In the genomic region with DNA sequence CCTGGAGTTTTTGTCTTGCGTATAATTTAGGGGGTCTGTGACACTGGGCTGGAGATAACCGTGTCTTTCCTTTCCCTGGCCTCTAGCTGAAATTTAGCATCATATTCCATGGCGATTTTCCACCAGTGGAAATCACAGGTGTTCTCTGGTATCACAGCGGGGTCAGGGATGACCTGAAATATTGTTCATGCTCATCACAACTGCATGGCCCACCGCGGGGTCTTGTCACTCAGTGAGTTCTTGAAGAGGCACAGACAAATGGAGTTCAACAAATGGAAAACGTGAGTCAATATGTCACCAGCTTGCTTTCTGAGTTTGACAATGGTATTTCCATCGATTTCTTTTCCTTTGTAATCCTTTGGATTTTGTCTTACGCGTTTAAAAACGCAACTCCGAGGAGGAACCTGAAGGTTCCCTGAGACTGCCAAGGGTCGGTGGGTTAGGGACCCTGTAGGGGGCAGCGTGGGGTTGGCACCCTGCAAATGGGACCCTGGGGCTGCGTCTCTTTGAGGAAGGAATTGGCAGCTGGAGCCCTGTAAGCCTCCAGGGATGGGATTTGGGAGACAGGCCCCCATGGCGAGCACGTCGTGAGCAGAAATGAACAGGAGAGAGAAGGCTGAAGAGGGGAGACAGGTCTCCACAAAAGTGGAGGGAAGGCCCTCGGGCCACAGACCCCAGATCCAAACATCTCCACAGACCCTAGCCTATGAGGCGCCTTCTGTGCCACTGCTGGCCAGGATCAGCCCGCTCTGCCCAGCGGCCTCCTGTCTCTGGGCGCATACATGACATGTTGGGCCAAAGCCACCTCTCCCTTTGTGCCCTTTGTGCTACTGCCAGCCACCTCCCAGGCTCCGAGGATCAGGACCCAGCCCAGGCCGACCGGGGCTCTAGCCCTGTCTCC, we compare ENCODE assay signal across 13 cellular contexts. TPM values are rescaled to one million over a fixed set of nuclear protein-coding genes. Genes with fewer than 3 reads are reported as not detected.
A peak's percentile ranks its signal among the peaks of the same experiment; 100 is the strongest.
DNase-seq lines count a peak whose midpoint lies in the region; ATAC-seq, FAIRE-seq and TF ChIP-seq lines count a peak whose summit lies in the region.
"Had no signal": no experiment of that assay in that cellular context is flagged by ENCODE, and none has a peak within 500 bp of the region (broad histone marks: within the 10 kb centered on the region; RNA-seq: fewer than 3 reads in every experiment).

No MANE protein-coding gene starts in this region.

- no peak overlapping the region for H3K4ac ChIP-seq in H1 (replicated peaks; ENCODE audit: insufficient read length, low read depth, low read length)

- peak; percentile 59 to 67 for TF ChIP-seq RAD21 in H1 (IDR thresholded peaks at IDR 0.05 in 1 of 2, conservative IDR thresholded peaks at IDR 0.05 in 1 of 2; ENCODE audit: low read depth in 2 of 2, low read length in 2 of 2)

- no peak overlapping the region for H2BK15ac ChIP-seq in H1 (ENCODE audit: low read length)

- H3K4me2 ChIP-seq in H1 (ENCODE audit: insufficient read depth in 1 of 2, low read depth in 2 of 2, low read length in 2 of 2): no peak overlapping the region

- H3K36me3 Mint-ChIP-seq in activated naive CD4-positive, alpha-beta T cell treated with anti-CD3 and anti-CD28 coated beads for 36 hours (ENCODE audit: low read depth): peaks cover 63% of the 10 kb centered on the region

- peaks cover 86% of the 10 kb centered on the region for H3K4me1 Mint-ChIP-seq in activated naive CD4-positive, alpha-beta T cell treated with anti-CD3 and anti-CD28 coated beads for 36 hours (ENCODE audit: low read depth)
- H3K4me1 Mint-ChIP-seq in stimulated activated naive CD8-positive, alpha-beta T cell treated with anti-CD3 and anti-CD28 coated beads, Interleukin-15, amount 100 ng/mL, for 72 hours: peaks cover 75% of the 10 kb centered on the region

- H3K4me3 ChIP-seq in Peyer's patch (peak overlapping the region; percentile 26 to 41 (median 38)), H1 (ENCODE audit: extremely low read depth in 1 of 4, insufficient read depth in 2 of 4, low read depth in 3 of 4, low read length in 4 of 4) (no peak overlapping the region)
- H3K4me3 ChIP-seq: pancreas had no signal

- no peaks in the 10 kb centered on the region for H4K20me1 ChIP-seq in H1 (replicated peaks in 1 of 2; ENCODE audit: control insufficient read depth in 1 of 2, insufficient read depth in 2 of 2, low read length in 2 of 2)

- H3K27me3 ChIP-seq in Peyer's patch (no peaks in the 10 kb centered on the region), H1 (replicated peaks in 1 of 4; ENCODE audit: control insufficient read depth in 3 of 4, extremely low read depth in 1 of 4, insufficient read depth in 3 of 4, low read length in 3 of 4) (no peaks in the 10 kb centered on the region)
- H3K27me3 ChIP-seq: pancreas had no signal

- no peak overlapping the region for H2BK20ac ChIP-seq in H1 (ENCODE audit: low read length)

- no peaks in the 10 kb centered on the region for H3K27me3 Mint-ChIP-seq in activated naive CD4-positive, alpha-beta T cell treated with anti-CD3 and anti-CD28 coated beads for 36 hours (ENCODE audit: low read depth)
- no peaks in the 10 kb centered on the region for H3K27me3 Mint-ChIP-seq in stimulated activated naive CD8-positive, alpha-beta T cell treated with anti-CD3 and anti-CD28 coated beads, Interleukin-15, amount 100 ng/mL, for 72 hours

- CTCF ChIA-PET in activated naive CD4-positive, alpha-beta T cell treated with anti-CD3 and anti-CD28 coated beads for 36 hours (lab: Charles Lee): interaction anchor here (0.7 to 8.0 kb wide), 7 partner anchors 11 to 139 kb away, joined by 3 to 60 read pairs (median 8); no protein-coding TSS in a partner anchor
- CTCF ChIA-PET in H1 (lab: Charles Lee; ENCODE audit: partially characterized antibody): interaction anchor here (0.6 to 2.9 kb wide), 12 partner anchors 9 to 243 kb away, joined by 3 to 14 read pairs (median 3); no protein-coding TSS in a partner anchor

- no peak for TF ChIP-seq CTCF in Peyer's patch (IDR thresholded peaks at IDR 0.05)
- TF ChIP-seq CTCF in H1 (IDR thresholded peaks at IDR 0.05; ENCODE audit: control extremely low read depth in 1 of 3, insufficient read depth in 1 of 3, low read depth in 1 of 3, low read length in 3 of 3): peak; percentile 55 to 64 (median 62)

- no peak overlapping the region for H2BK5ac ChIP-seq in H1 (ENCODE audit: low read depth, low read length)

- H3K36me3 ChIP-seq in Peyer's patch (no peaks in the 10 kb centered on the region), H1 (ENCODE audit: control insufficient read depth in 2 of 4, insufficient read depth in 4 of 4, low read length in 3 of 4) (no peaks in the 10 kb centered on the region)
- H3K36me3 ChIP-seq: pancreas had no signal

- H3K79me1 ChIP-seq in H1 (ENCODE audit: low read depth, low read length): no peaks in the 10 kb centered on the region

- TF ChIP-seq EP300 in H1 (IDR thresholded peaks at IDR 0.05; ENCODE audit: borderline replicate concordance in 1 of 2, low read depth in 2 of 2, low read length in 2 of 2): no peak

- peak overlapping the region; percentile 98 for H3K27ac Mint-ChIP-seq in activated naive CD4-positive, alpha-beta T cell treated with anti-CD3 and anti-CD28 coated beads for 36 hours
- peak overlapping the region; percentile 92 to 99 for H3K27ac Mint-ChIP-seq in stimulated activated naive CD8-positive, alpha-beta T cell treated with anti-CD3 and anti-CD28 coated beads, Interleukin-15, amount 100 ng/mL, for 72 hours

- no peak for FAIRE-seq in H1 (lab: Jason Lieb, UNC)
- FAIRE-seq: pancreas had no signal

- intact Hi-C loops in activated naive CD4-positive, alpha-beta T cell treated with anti-CD3 and anti-CD28 coated beads for 36 hours (cut with micrococcal nuclease): loop anchor here (10.0 kb wide), 2 partner anchors 273 to 477 kb away; partner anchors contain the start of gene SYF2
- intact Hi-C loops in sciatic nerve (cut with DNase I): no loop called here

- H3K56ac ChIP-seq in H1 (replicated peaks; ENCODE audit: insufficient read length, low read depth, low read length): no peak overlapping the region

- no peak overlapping the region for H4K91ac ChIP-seq in H1 (replicated peaks; ENCODE audit: insufficient read length, low read length)

- no peak overlapping the region for H3K18ac ChIP-seq in H1 (ENCODE audit: extremely low read depth, low read length)

- H2AFZ ChIP-seq in H1 (ENCODE audit: low read length): no peak overlapping the region; the same call in 1 of the 2 replicates

- POLR2A ChIA-PET in H1 (lab: Charles Lee; ENCODE audit: partially characterized antibody): no interaction called here

- TF ChIP-seq POLR2A in Peyer's patch (IDR thresholded peaks at IDR 0.05) (no peak), H1 (IDR thresholded peaks at IDR 0.05; ENCODE audit: control extremely low read depth in 1 of 2, low read depth in 2 of 2, low read length in 2 of 2) (no peak)

- no peak overlapping the region for H3K23ac ChIP-seq in H1 (ENCODE audit: insufficient read length)

- H3K4me1 ChIP-seq in Peyer's patch (peaks cover 0 to 18% (median 7%) of the 10 kb centered on the region in 4 donors), H1 (replicated peaks in 1 of 4; ENCODE audit: control insufficient read depth in 3 of 4, insufficient read depth in 4 of 4, low read length in 3 of 4) (no peaks in the 10 kb centered on the region)
- H3K4me1 ChIP-seq: pancreas had no signal

- no peaks in the 10 kb centered on the region for H3K9me3 Mint-ChIP-seq in activated naive CD4-positive, alpha-beta T cell treated with anti-CD3 and anti-CD28 coated beads for 36 hours
- no peaks in the 10 kb centered on the region for H3K9me3 Mint-ChIP-seq in stimulated activated naive CD8-positive, alpha-beta T cell treated with anti-CD3 and anti-CD28 coated beads, Interleukin-15, amount 100 ng/mL, for 72 hours

- DNase-seq in activated naive CD4-positive, alpha-beta T cell treated with anti-CD3 and anti-CD28 coated beads for 36 hours: peak; percentile 44
- DNase-seq in activated naive CD4-positive, alpha-beta T cell (lab: John Stamatoyannopoulos, UW): no peak
- DNase-seq in Peyer's patch (peak in 1 of 3 donors; percentile 47), H1 (ENCODE audit: low read depth in 1 of 2, low spot score in 2 of 2) (peak in 1 of 2 experiments; percentile 69), H4 (ENCODE audit: low spot score) (no peak), sciatic nerve (ENCODE audit: low spot score) (no peak)
- DNase-seq in stimulated activated naive CD8-positive, alpha-beta T cell treated with anti-CD3 and anti-CD28 coated beads, Interleukin-15, amount 100 ng/mL, for 72 hours: no peak
- DNase-seq: central memory CD4-positive, alpha-beta T cell; hypothalamus; NCI-H2227 treated with DMSO at 0.1 percent for 48 hours had no signal

- no peaks in the 10 kb centered on the region for H3K9me3 ChIP-seq in Peyer's patch
- no peaks in the 10 kb centered on the region for H3K9me3 ChIP-seq in H1 (ENCODE audit: insufficient read depth in 2 of 2, low read depth in 1 of 2, low read length in 1 of 2)
- H3K9me3 ChIP-seq: pancreas had no signal

- 0 out of 2 replicates have a peak overlapping the region, but pooled peaks have one; percentile 9 for H2BK12ac ChIP-seq in H1 (ENCODE audit: low read depth, low read length)

- H3K4me3 Mint-ChIP-seq in activated naive CD4-positive, alpha-beta T cell treated with anti-CD3 and anti-CD28 coated beads for 36 hours: peak overlapping the region; percentile 92
- H3K4me3 Mint-ChIP-seq in stimulated activated naive CD8-positive, alpha-beta T cell treated with anti-CD3 and anti-CD28 coated beads, Interleukin-15, amount 100 ng/mL, for 72 hours: peak overlapping the region; percentile 78 to 90

- H3K23me2 ChIP-seq in H1 (ENCODE audit: low read depth, low read length): no peaks in the 10 kb centered on the region; the same call in 1 of the 2 replicates

- H3K79me2 ChIP-seq in H1 (ENCODE audit: control insufficient read depth in 1 of 2, insufficient read depth in 2 of 2, low read length in 2 of 2): no peaks in the 10 kb centered on the region

- 87% methylated on average over 26 of the region's 26 CpGs; no CpG with 5 or more reads in 1 of the 2 experiments for WGBS in H1 (ENCODE audit: extremely low coverage in 1 of 2, insufficient coverage in 1 of 2, insufficient read length in 1 of 2, insufficient replicate concordance in 2 of 2, low coverage in 1 of 2, low lambda C conversion rate in 2 of 2, missing lambda C conversion rate in 1 of 2), 2 experiments

- H2AK5ac ChIP-seq in H1 (ENCODE audit: low read depth, low read length): no peak overlapping the region

- no peak overlapping the region for H4K5ac ChIP-seq in H1 (ENCODE audit: insufficient read length, low read depth, low read length)

- H3K14ac ChIP-seq in H1 (ENCODE audit: insufficient read length): no peak overlapping the region

- H4K8ac ChIP-seq in H1 (ENCODE audit: extremely low read depth, insufficient read depth, low read length): no peak overlapping the region

- no peak overlapping the region for H3K9ac ChIP-seq in H1 (replicated peaks in 1 of 4; ENCODE audit: extremely low read depth in 1 of 4, low read depth in 3 of 4, low read length in 3 of 4)

- ATAC-seq in stimulated activated naive CD8-positive, alpha-beta T cell treated with anti-CD3 and anti-CD28 coated beads, Interleukin-15, amount 100 ng/mL, for 72 hours: no peak
- ATAC-seq in GM21515 (IDR thresholded peaks at IDR 0.05; ENCODE audit: unreplicated experiment): no peak
- no peak for ATAC-seq in sciatic nerve
- ATAC-seq: pancreas had no signal

- H2BK120ac ChIP-seq in H1 (replicated peaks; ENCODE audit: low read depth, low read length): no peak overlapping the region

- H3K27ac ChIP-seq in Peyer's patch: peak overlapping the region; percentile 76 to 90 (median 84)
- no peak overlapping the region for H3K27ac ChIP-seq in H1 (ENCODE audit: low read depth, low read length)
- H3K27ac ChIP-seq: pancreas had no signal

RNA-seq across cellular contexts. Expression of gene RUNX3, which starts 32.1 kb away (rescaled TPM):
- total RNA-seq in activated naive CD4-positive, alpha-beta T cell treated with anti-CD3 and anti-CD28 coated beads for 36 hours: 10 to 100 TPM; 72.3 to 83.8 TPM
- 1 to 10 TPM; 2.1 to 9.9 (median 6.0) TPM for total RNA-seq in Peyer's patch
- 0.48 and 0.82 TPM in 2 replicates for total RNA-seq in H1 (2021; fragmentation: NEBNext Ultra II Directional; extraction: Animal tissue kit (Norgen Biotek cat#: 25700))
- polyA plus RNA-seq in H1 (2011; rRNA removed): 0.49 and 0.62 TPM in 2 replicates
- polyA plus RNA-seq in H1 (2011; cell fraction: cytosol; rRNA removed): 0.44 TPM
- 0.70 TPM for polyA plus RNA-seq in H1 (2011; cell fraction: nucleus; rRNA removed)
- 0.33 to 1.3 TPM (median 0.64 TPM) in 4 replicates for polyA plus RNA-seq in H1 (2012, experiment 1 of 2)
- polyA plus RNA-seq in H1 (2012, experiment 2 of 2): 0.55 TPM
- 0.61 TPM for polyA plus RNA-seq in H1 (2013, experiment 1 of 2)
- 0.52 TPM for polyA plus RNA-seq in H1 (2013, experiment 2 of 2)
- 0.13 TPM in 1 of 2 replicates, not detected in the other for polyA minus RNA-seq in H1 (2011; rRNA and poly(A)+ RNA removed)
- polyA minus RNA-seq in H1 (2011; cell fraction: cytosol; rRNA and poly(A)+ RNA removed): 1.5 TPM
- polyA minus RNA-seq in H1 (2011; cell fraction: nucleus; rRNA and poly(A)+ RNA removed): 0.30 TPM
- 2.9 and 4.7 TPM in 2 replicates for total RNA-seq in H4 (2014; rRNA removed; shearing (Covaris generic))
- 2.0 TPM for total RNA-seq in sciatic nerve
- total RNA-seq: lung microvascular endothelial cell had no signal

Comparison
In these comparisons a context has a peak if more than half of its experiments do, and no peak if none do; other contexts are left out.
1. H3K4me3 ChIP-seq: peak in Peyer's patch (4 of 4); none in H1 (0 of 4).
2. CTCF ChIP-seq: peak in H1 (3 of 3); none in Peyer's patch (0 of 6).
3. RNA of gene RUNX3, which starts 32.1 kb away (total RNA-seq): 72.3 to 83.8 TPM in activated naive CD4-positive, alpha-beta T cell treated with anti-CD3 and anti-CD28 coated beads for 36 hours; 2.1 to 9.9 TPM in Peyer's patch, 2.9 to 4.7 TPM in H4, 2.0 TPM in sciatic nerve (single experiment) and 0.48 to 0.82 TPM in H1; every median in the first group is over 4 times any median in the second.